ENCODE assay signal across 15 cellular contexts in genomic region chr5:159258361-159258760, GRCh38. TPM values are rescaled to one million over a fixed set of nuclear protein-coding genes. Genes with fewer than 3 reads are reported as not detected.
DNase-seq lines count a peak whose midpoint lies in the region; ATAC-seq and TF ChIP-seq lines count a peak whose summit lies in the region.
"Had no signal": no experiment of that assay in that cellular context is flagged by ENCODE, and none has a peak within 500 bp of the region (broad histone marks: within the 10 kb centered on the region; RNA-seq: fewer than 3 reads in every experiment).

No MANE protein-coding gene starts in this region.

- H3K9me3 Mint-ChIP-seq in CD8-positive, alpha-beta T cell: no peaks in the 10 kb centered on the region
- no peaks in the 10 kb centered on the region for H3K9me3 Mint-ChIP-seq in type B pancreatic cell

- intact Hi-C loops in CD8-positive, alpha-beta T cell (cut with DNase I, micrococcal nuclease): no loop called here
- intact Hi-C loops in PC-9 (cut with micrococcal nuclease; ENCODE audit: unreplicated experiment) (no loop called here), colonic mucosa (cut with DNase I) (loop anchor here (5.0 kb wide), 1 partner anchor 41 kb away; no protein-coding TSS in a partner anchor)

- no peaks in the 10 kb centered on the region for H3K36me3 ChIP-seq in CD8-positive, alpha-beta T cell (ENCODE audit: insufficient read depth, low read length)
- H3K36me3 ChIP-seq in PC-9 (ENCODE audit: low read depth) (no peaks in the 10 kb centered on the region), colonic mucosa (no peaks in the 10 kb centered on the region)

- POLR2A ChIA-PET in CD8-positive, alpha-beta T cell (lab: Charles Lee): no interaction called here
- POLR2A ChIA-PET in PC-9 (lab: Charles Lee; ENCODE audit: unreplicated experiment): no interaction called here

- BruUV-seq in PC-9 (replicated peaks; lab: Mats Ljungman, UMichigan): no TSS peak

- H3F3A ChIP-seq in PC-9 (ENCODE audit: insufficient read depth, low read depth): peaks cover 6% of the 10 kb centered on the region; the same call in 1 of the 2 replicates

- CTCF ChIA-PET in CD8-positive, alpha-beta T cell (lab: Charles Lee): interaction anchor here (1.4 kb wide), 1 partner anchor 101 kb away, joined by 3 read pairs; no protein-coding TSS in a partner anchor
- CTCF ChIA-PET in PC-9 (lab: Charles Lee): no interaction called here

- H3K36me3 Mint-ChIP-seq in CD8-positive, alpha-beta T cell: peaks cover 5% of the 10 kb centered on the region
- peaks cover 4% of the 10 kb centered on the region for H3K36me3 Mint-ChIP-seq in type B pancreatic cell

- peaks cover 2% of the 10 kb centered on the region for H3K79me2 ChIP-seq in PC-9 (ENCODE audit: low read depth)

- H3K4me3 ChIP-seq in AG10803 (ENCODE audit: low read length) (no peak overlapping the region), PC-9 (no peak overlapping the region), colonic mucosa (no peak overlapping the region)
- no peak overlapping the region for H3K4me3 ChIP-seq in CD8-positive, alpha-beta T cell (ENCODE audit: low read depth, low read length)

- ATAC-seq in CD8-positive, alpha-beta T cell: no peak

- H3K27ac Mint-ChIP-seq in CD8-positive, alpha-beta T cell: no peak overlapping the region
- no peak overlapping the region for H3K27ac Mint-ChIP-seq in type B pancreatic cell

- TF ChIP-seq CTCF in AG10803 (conservative IDR thresholded peaks at IDR 0.05; ENCODE audit: low read length): 0 out of 2 replicates have a peak, but pooled peaks have one; percentile 2
- TF ChIP-seq CTCF in CD8-positive, alpha-beta T cell (IDR thresholded peaks at IDR 0.05): peak; percentile 4
- 0 out of 2 replicates have a peak, but pooled peaks have one; percentile 13 for TF ChIP-seq CTCF in PC-9 (conservative IDR thresholded peaks at IDR 0.05)
- peak; percentile 9 for TF ChIP-seq CTCF in type B pancreatic cell (conservative IDR thresholded peaks at IDR 0.05)
- TF ChIP-seq CTCF in colonic mucosa (IDR thresholded peaks at IDR 0.05): no peak

- H2AFZ ChIP-seq in PC-9: no peak overlapping the region

- H3K9me2 ChIP-seq in PC-9 (ENCODE audit: insufficient read depth): no peaks in the 10 kb centered on the region

- H3K9ac ChIP-seq in colonic mucosa (ENCODE audit: low read depth in 2 of 2, low read length in 2 of 2): no peak overlapping the region

- H3K27me3 Mint-ChIP-seq in CD8-positive, alpha-beta T cell (ENCODE audit: low read depth): peaks cover 6% of the 10 kb centered on the region
- peaks cover 63% of the 10 kb centered on the region for H3K27me3 Mint-ChIP-seq in type B pancreatic cell

- no peaks in the 10 kb centered on the region for H3K27me3 ChIP-seq in CD8-positive, alpha-beta T cell (ENCODE audit: insufficient read depth, low read length)
- H3K27me3 ChIP-seq in PC-9 (ENCODE audit: insufficient read depth, low read depth): no peaks in the 10 kb centered on the region
- H3K27me3 ChIP-seq in colonic mucosa: no peaks in the 10 kb centered on the region

- H3K9me3 ChIP-seq in CD8-positive, alpha-beta T cell (ENCODE audit: low read length): no peaks in the 10 kb centered on the region
- no peaks in the 10 kb centered on the region for H3K9me3 ChIP-seq in PC-9 (ENCODE audit: insufficient read depth, low read depth)
- H3K9me3 ChIP-seq in colonic mucosa: no peaks in the 10 kb centered on the region
- H3K9me3 ChIP-seq: Caco-2 had no signal

- H4K20me1 ChIP-seq in PC-9 (ENCODE audit: insufficient read depth): no peaks in the 10 kb centered on the region

- no peak overlapping the region for H3K4me3 Mint-ChIP-seq in CD8-positive, alpha-beta T cell
- H3K4me3 Mint-ChIP-seq in type B pancreatic cell: no peak overlapping the region
- H3K4me3 Mint-ChIP-seq: CD4-positive, alpha-beta memory T cell had no signal

- H3K4me2 ChIP-seq in PC-9: no peak overlapping the region

- peaks cover 22% of the 10 kb centered on the region for H3K4me1 Mint-ChIP-seq in CD8-positive, alpha-beta T cell (ENCODE audit: low read depth)
- H3K4me1 Mint-ChIP-seq in type B pancreatic cell (ENCODE audit: unreplicated experiment): peaks cover 4% of the 10 kb centered on the region

- no peak overlapping the region for H3K27ac ChIP-seq in CD8-positive, alpha-beta T cell (ENCODE audit: low read depth, low read length)
- no peak overlapping the region for H3K27ac ChIP-seq in PC-9
- H3K27ac ChIP-seq in colonic mucosa: no peak overlapping the region

- H3K4me1 ChIP-seq in CD8-positive, alpha-beta T cell (ENCODE audit: insufficient read depth, low read length): peaks cover 8% of the 10 kb centered on the region
- H3K4me1 ChIP-seq in PC-9 (replicated peaks; ENCODE audit: insufficient read depth): peaks cover 8% of the 10 kb centered on the region; the same call in 1 of the 2 replicates
- no peaks in the 10 kb centered on the region for H3K4me1 ChIP-seq in colonic mucosa

- no peak for DNase-seq in AG10803 (ENCODE audit: low read depth)
- no peak for DNase-seq in CD8-positive, alpha-beta T cell
- no peak for DNase-seq in PC-9
- no peak for DNase-seq in type B pancreatic cell (ENCODE audit: extremely low spot score, unreplicated experiment)
- no peak for DNase-seq in colonic mucosa
- DNase-seq in retina: no peak
- DNase-seq in NCI-H2081 (lab: John Stamatoyannopoulos, UW): no peak
- DNase-seq: AML-193; C1 segment of cervical spinal cord; CD4-positive, alpha-beta memory T cell; DMS153; DND-41; GOT3; HCEC 1CT had no signal

RNA-seq across cellular contexts. Expression of gene UBLCP1, which starts 4.7 kb away (rescaled TPM):
- total RNA-seq in CD8-positive, alpha-beta T cell: 10 to 100 TPM; 16.4 to 19.6 TPM
- total RNA-seq in PC-9 (2021): 22.1 and 27.8 TPM in 2 replicates
- 20.5 and 29.4 TPM in 2 replicates for total RNA-seq in type B pancreatic cell (ENCODE audit: low replicate concordance)
- 10 to 100 TPM; 11.8 to 17.2 TPM for total RNA-seq in colonic mucosa

RNA-seq across cellular contexts. Expression of gene RNF145, which starts 49.0 kb away (rescaled TPM):
- total RNA-seq in CD8-positive, alpha-beta T cell: 10 to 100 TPM; 62.0 to 72.8 TPM
- 48.2 and 54.5 TPM in 2 replicates for total RNA-seq in PC-9 (2021)
- total RNA-seq in type B pancreatic cell (ENCODE audit: low replicate concordance): 42.5 and 66.4 TPM in 2 replicates
- total RNA-seq in colonic mucosa: 10 to 100 TPM; 58.8 to 92.3 TPM
